ENCODE assay signal across 21 cellular contexts in the genomic region with DNA sequence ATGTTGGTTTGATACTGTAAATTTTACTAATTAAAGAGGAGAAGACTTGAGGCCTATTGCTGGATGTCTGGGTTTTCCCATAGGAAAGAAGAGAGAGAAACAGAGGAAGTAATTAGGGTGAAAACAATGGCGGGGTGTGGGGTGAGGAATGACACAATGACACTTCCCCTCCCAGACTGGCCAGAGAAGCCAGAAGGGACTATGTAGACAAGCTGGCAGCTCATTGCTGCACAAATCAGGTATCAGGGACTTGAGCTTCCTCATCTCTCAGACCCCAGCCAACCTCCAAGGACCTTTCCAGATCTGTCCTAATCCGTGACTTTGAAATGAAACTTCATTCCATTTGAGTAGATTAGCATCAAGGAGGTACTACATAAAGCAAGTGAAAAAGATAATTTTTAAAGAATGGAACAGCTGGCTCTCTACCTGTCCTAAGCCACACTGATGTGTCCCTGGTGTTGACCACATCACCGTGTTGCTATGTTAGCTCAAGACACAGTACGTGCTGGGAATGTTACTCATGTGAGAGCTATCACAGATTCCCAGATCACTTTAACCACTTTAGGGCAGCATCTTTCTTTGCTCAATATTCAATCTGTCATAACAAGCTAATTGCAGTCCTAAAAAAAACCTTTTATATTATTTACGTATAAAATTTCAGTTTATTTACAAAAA. TPM values are rescaled to one million over a fixed set of nuclear protein-coding genes. Genes with fewer than 3 reads are reported as not detected.
"Had no signal": no experiment of that assay in that cellular context is flagged by ENCODE, and none has a peak within 500 bp of the region (broad histone marks: within the 10 kb centered on the region; RNA-seq: fewer than 3 reads in every experiment).

No MANE protein-coding gene starts in this region.

- H3K27me3 ChIP-seq: dorsolateral prefrontal cortex, pancreas had no signal

- H3K9me3 ChIP-seq: pancreas, thoracic aorta had no signal

- H3K4me3 ChIP-seq: dorsolateral prefrontal cortex, pancreas, thoracic aorta had no signal

- FAIRE-seq: pancreas, urothelium cell line had no signal

- H3K4me1 ChIP-seq: pancreas had no signal

- DNase-seq: activated CD4-positive, CD25-positive, alpha-beta regulatory T cell treated with anti-CD3 and anti-CD28 coated beads, Interleukin-2, amount 50 U/mL, for 72 hours; activated naive CD4-positive, alpha-beta T cell; activated naive CD8-positive, alpha-beta T cell treated with anti-CD3 and anti-CD28 coated beads, Interleukin-2, amount 10 ng/mL, durations not matched to agents 7 days and 5 days; anterior cingulate cortex; cerebellar nuclear complex; dorsolateral prefrontal cortex; endodermal cell; foreskin fibroblast; glutamatergic neuron; midbrain; pancreas; T-helper 9 cell had no signal

- H3K27ac ChIP-seq: dorsolateral prefrontal cortex, pancreas, thoracic aorta had no signal

- ATAC-seq: esophagus mucosa; stimulated activated effector memory CD8-positive, alpha-beta T cell treated with anti-CD3 and anti-CD28 coated beads, Interleukin-12 subunit alpha, Interleukin-12 subunit beta, amount 100 ng/mL, for 72 hours had no signal

- H3K36me3 ChIP-seq: pancreas, thoracic aorta had no signal

RNA-seq across cellular contexts. Expression of gene TMEM212, which starts 22.2 kb away (rescaled TPM):
- total RNA-seq: activated CD8-positive, alpha-beta memory T cell treated with anti-CD3 and anti-CD28 coated beads for 36 hours; activated naive CD8-positive, alpha-beta T cell treated with anti-CD3 and anti-CD28 coated beads, Interleukin-2, amount 10 ng/mL, durations not matched to agents 7 days and 5 days; activated T-helper 1 cell treated with anti-CD3 and anti-CD28 coated beads, Interleukin-12 subunit alpha, Interleukin-12 subunit beta, Interleukin-2, Interleukin-4 antibody, amounts not matched to agents 30 ng/mL and 10 ng/mL and 1 ng/mL, durations not matched to agents 14 hours and 24 hours and 36 hours; endodermal cell; esophagus mucosa; lower leg skin; myocyte; neural crest cell; pancreas; thoracic aorta had no signal
- polyA plus RNA-seq: pancreas had no signal
